ENCODE assay signal across 27 cellular contexts in genomic region chr6:149449054-149449453, GRCh38. TPM values are rescaled to one million over a fixed set of nuclear protein-coding genes. Genes with fewer than 3 reads are reported as not detected.
DNase-seq lines count a peak whose midpoint lies in the region; ATAC-seq and TF ChIP-seq lines count a peak whose summit lies in the region.
"Had no signal": no experiment of that assay in that cellular context is flagged by ENCODE, and none has a peak within 500 bp of the region (broad histone marks: within the 10 kb centered on the region; RNA-seq: fewer than 3 reads in every experiment).

No MANE protein-coding gene starts in this region.

- no peaks in the 10 kb centered on the region for H3K27me3 ChIP-seq in BLaER1

- no peak for ATAC-seq in activated CD8-positive, alpha-beta memory T cell treated with anti-CD3 and anti-CD28 coated beads, Interleukin-2, amount 10 ng/mL, durations not matched to agents 7 days and 5 days
- peak; percentile 1 for ATAC-seq in activated T-helper 17 cell treated with anti-CD3 and anti-CD28 coated beads, Interleukin-2, amount 50 U/mL, for 72 hours (replicated peaks)
- ATAC-seq in HG03439 (IDR thresholded peaks at IDR 0.05; ENCODE audit: unreplicated experiment), result no peak
- ATAC-seq: GM23338 had no signal

- no peak overlapping the region for H3K4me3 ChIP-seq in BLaER1
- H3K4me3 ChIP-seq: GM23338 had no signal

- H3K9ac ChIP-seq in BLaER1, result no peak overlapping the region

- TF ChIP-seq CTCF in progenitor cell of endocrine pancreas (IDR thresholded peaks at IDR 0.05; ENCODE audit: unreplicated experiment), result no peak

- H3K27me3 Mint-ChIP-seq in activated CD8-positive, alpha-beta memory T cell treated with anti-CD3 and anti-CD28 coated beads, Interleukin-2, amount 10 ng/mL, durations not matched to agents 7 days and 5 days, result no peaks in the 10 kb centered on the region
- H3K27me3 Mint-ChIP-seq in activated T-helper 17 cell treated with anti-CD3 and anti-CD28 coated beads, Interleukin-2, amount 50 U/mL, for 72 hours, result no peaks in the 10 kb centered on the region
- H3K27me3 Mint-ChIP-seq in progenitor cell of endocrine pancreas, result peaks cover 61% of the 10 kb centered on the region
- H3K27me3 Mint-ChIP-seq: CD4-positive, alpha-beta memory T cell had no signal

- peaks cover 5% of the 10 kb centered on the region; the same call in 1 of the 2 replicates for H3K9me3 ChIP-seq in BLaER1

- peaks cover 9% of the 10 kb centered on the region for H4K20me1 ChIP-seq in BLaER1

- H3K4me2 ChIP-seq in BLaER1, result peak overlapping the region; percentile 23
- H3K4me2 ChIP-seq: GM23338 had no signal

- H3K4me1 Mint-ChIP-seq in activated CD8-positive, alpha-beta memory T cell treated with anti-CD3 and anti-CD28 coated beads, Interleukin-2, amount 10 ng/mL, durations not matched to agents 7 days and 5 days, result peaks cover 32% of the 10 kb centered on the region
- H3K4me1 Mint-ChIP-seq in activated T-helper 17 cell treated with anti-CD3 and anti-CD28 coated beads, Interleukin-2, amount 50 U/mL, for 72 hours, result peaks cover 19% of the 10 kb centered on the region
- no peaks in the 10 kb centered on the region for H3K4me1 Mint-ChIP-seq in progenitor cell of endocrine pancreas (ENCODE audit: low read depth)
- H3K4me1 Mint-ChIP-seq: GM23338 had no signal

- no peak overlapping the region for H3K4me3 Mint-ChIP-seq in activated CD8-positive, alpha-beta memory T cell treated with anti-CD3 and anti-CD28 coated beads, Interleukin-2, amount 10 ng/mL, durations not matched to agents 7 days and 5 days
- H3K4me3 Mint-ChIP-seq in activated T-helper 17 cell treated with anti-CD3 and anti-CD28 coated beads, Interleukin-2, amount 50 U/mL, for 72 hours, result no peak overlapping the region
- no peak overlapping the region for H3K4me3 Mint-ChIP-seq in progenitor cell of endocrine pancreas (ENCODE audit: low read depth)
- H3K4me3 Mint-ChIP-seq: H9, HFFc6 had no signal

- CTCF ChIA-PET in activated CD8-positive, alpha-beta memory T cell treated with anti-CD3 and anti-CD28 coated beads, Interleukin-2, amount 10 ng/mL, durations not matched to agents 7 days and 5 days (lab: Charles Lee), result interaction anchor here (0.6 kb wide), 1 partner anchor 17 kb away, joined by 4 read pairs; no protein-coding TSS in a partner anchor

- peaks cover 72% of the 10 kb centered on the region for H3K36me3 ChIP-seq in BLaER1

- no peaks in the 10 kb centered on the region for H3K9me3 Mint-ChIP-seq in activated CD8-positive, alpha-beta memory T cell treated with anti-CD3 and anti-CD28 coated beads, Interleukin-2, amount 10 ng/mL, durations not matched to agents 7 days and 5 days (ENCODE audit: low read depth)
- H3K9me3 Mint-ChIP-seq in activated T-helper 17 cell treated with anti-CD3 and anti-CD28 coated beads, Interleukin-2, amount 50 U/mL, for 72 hours, result no peaks in the 10 kb centered on the region
- no peaks in the 10 kb centered on the region for H3K9me3 Mint-ChIP-seq in progenitor cell of endocrine pancreas (ENCODE audit: low read depth)
- H3K9me3 Mint-ChIP-seq: CD4-positive, alpha-beta memory T cell; GM23338; HFFc6 had no signal

- H3K27ac Mint-ChIP-seq in activated CD8-positive, alpha-beta memory T cell treated with anti-CD3 and anti-CD28 coated beads, Interleukin-2, amount 10 ng/mL, durations not matched to agents 7 days and 5 days, result no peak overlapping the region
- H3K27ac Mint-ChIP-seq in activated T-helper 17 cell treated with anti-CD3 and anti-CD28 coated beads, Interleukin-2, amount 50 U/mL, for 72 hours, result peak overlapping the region; percentile 73
- H3K27ac Mint-ChIP-seq in progenitor cell of endocrine pancreas, result peak overlapping the region; percentile 43
- H3K27ac Mint-ChIP-seq: GM23338, H9, HFFc6 had no signal

- peaks cover 15% of the 10 kb centered on the region for H3K36me3 Mint-ChIP-seq in activated CD8-positive, alpha-beta memory T cell treated with anti-CD3 and anti-CD28 coated beads, Interleukin-2, amount 10 ng/mL, durations not matched to agents 7 days and 5 days
- H3K36me3 Mint-ChIP-seq in activated T-helper 17 cell treated with anti-CD3 and anti-CD28 coated beads, Interleukin-2, amount 50 U/mL, for 72 hours (ENCODE audit: low read depth), result peaks cover 83% of the 10 kb centered on the region
- no peaks in the 10 kb centered on the region for H3K36me3 Mint-ChIP-seq in progenitor cell of endocrine pancreas (ENCODE audit: insufficient read depth)

- peak; percentile 7 for DNase-seq in activated CD8-positive, alpha-beta memory T cell treated with anti-CD3 and anti-CD28 coated beads, Interleukin-2, amount 50 U/mL, for 4 hours
- no peak for DNase-seq in activated CD8-positive, alpha-beta memory T cell treated with anti-CD3 and anti-CD28 coated beads, Interleukin-2, amount 10 ng/mL, durations not matched to agents 7 days and 5 days
- no peak for DNase-seq in progenitor cell of endocrine pancreas (ENCODE audit: low spot score, unreplicated experiment)
- no peak for DNase-seq in hypothalamus (lab: John Stamatoyannopoulos, UW)
- no peak for DNase-seq in Kasumi-1 (lab: John Stamatoyannopoulos, UW)
- DNase-seq: 8988T; ACHN; CD4-positive, alpha-beta memory T cell; COR-L47; DMS53; H9; HFFc6; KG1; MM.1S; NCI-H1417; NCI-H1694 treated with DMSO at 0.1 percent for 48 hours; NCI-H2081; NCI-H2227 treated with DMSO at 0.1 percent for 48 hours; NCI-H526 treated with DMSO at 0.1 percent for 48 hours; Right ventricle myocardium superior; RPMI8226 had no signal

- 0 out of 2 replicates have a peak overlapping the region, but pooled peaks have one; percentile 32 for H3K27ac ChIP-seq in BLaER1

- peaks cover 25% of the 10 kb centered on the region for H3K4me1 ChIP-seq in BLaER1

RNA-seq across cellular contexts. Expression of gene ZC3H12D, which starts 35.8 kb away (rescaled TPM):
- 10 to 100 TPM; 25.3 to 37.5 TPM for total RNA-seq in activated CD8-positive, alpha-beta memory T cell treated with anti-CD3 and anti-CD28 coated beads, Interleukin-2, amount 10 ng/mL, durations not matched to agents 7 days and 5 days
- total RNA-seq in activated T-helper 17 cell treated with anti-CD3 and anti-CD28 coated beads, Interleukin-2, amount 50 U/mL, for 72 hours, result 100 to 1,000 TPM; 117 to 254 TPM
- total RNA-seq in progenitor cell of endocrine pancreas, result 0.48 and 0.71 TPM in 2 replicates
- total RNA-seq: G401, SK-MEL-5 had no signal

RNA-seq across cellular contexts. Expression of gene SUMO4, which starts 49.0 kb away (rescaled TPM):
- 10 to 100 TPM in 1 of 2 experiments, 1 to 10 TPM in 1; 7.4 to 10.6 TPM for total RNA-seq in activated CD8-positive, alpha-beta memory T cell treated with anti-CD3 and anti-CD28 coated beads, Interleukin-2, amount 10 ng/mL, durations not matched to agents 7 days and 5 days
- total RNA-seq in activated T-helper 17 cell treated with anti-CD3 and anti-CD28 coated beads, Interleukin-2, amount 50 U/mL, for 72 hours, result 10 to 100 TPM; 16.0 to 16.4 TPM
- 2.7 and 3.6 TPM in 2 replicates for total RNA-seq in progenitor cell of endocrine pancreas
- total RNA-seq: G401, SK-MEL-5 had no signal

Comparison
In these comparisons a context has a peak if more than half of its experiments do, and no peak if none do; other contexts are left out.
1. RNA of gene ZC3H12D, which starts 35.8 kb away (total RNA-seq): 117 to 254 TPM in activated T-helper 17 cell treated with anti-CD3 and anti-CD28 coated beads, Interleukin-2, amount 50 U/mL, for 72 hours and 25.3 to 37.5 TPM in activated CD8-positive, alpha-beta memory T cell treated with anti-CD3 and anti-CD28 coated beads, Interleukin-2, amount 10 ng/mL, durations not matched to agents 7 days and 5 days; 0.48 to 0.71 TPM in progenitor cell of endocrine pancreas; every median in the first group is over 10 times any median in the second.